Comparison of ENCODE assay signal across 1 cellular context in the genomic region with DNA sequence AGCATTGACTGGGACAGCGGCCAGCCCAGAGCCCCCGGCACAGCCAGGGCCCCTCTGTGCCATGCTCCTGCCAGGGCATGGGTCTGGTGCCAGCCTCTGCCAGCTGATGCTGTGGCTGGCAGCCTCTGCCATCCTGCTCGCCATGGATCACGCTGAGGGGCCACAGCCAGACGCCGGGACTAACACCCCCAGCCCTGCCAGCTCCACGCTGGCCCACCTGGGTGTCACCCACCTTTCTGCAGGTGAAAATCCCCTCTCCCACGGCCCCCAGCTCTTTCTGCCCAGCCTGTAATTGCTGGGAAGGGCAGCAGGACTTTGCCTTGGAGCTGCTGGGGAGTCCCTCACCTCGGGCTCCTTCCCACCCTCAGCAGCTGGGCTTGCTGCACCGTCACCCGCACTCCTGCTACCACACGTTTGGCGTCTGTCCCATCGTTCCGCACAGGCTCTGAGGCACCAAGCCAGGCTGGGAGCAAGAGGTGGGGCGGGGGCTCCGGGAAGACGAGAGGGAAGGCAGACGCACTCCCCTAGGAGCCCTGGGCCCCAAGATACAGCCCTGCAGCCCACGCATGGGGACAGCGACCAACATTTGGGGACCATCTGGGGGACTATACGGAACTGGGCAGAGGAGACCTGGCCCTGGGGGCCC.
TF ChIP-seq lines count a peak whose summit lies in the region.

No MANE protein-coding gene starts in this region.

TF ChIP-seq in H1, 55 proteins besides CTCF, POLR2A, EP300 and RAD21:
- TF ChIP-seq SUZ12 (IDR thresholded peaks at IDR 0.05; ENCODE audit: low read length) = no peak
- TF ChIP-seq YY1 (IDR thresholded peaks at IDR 0.05; ENCODE audit: low read depth, low read length) = no peak
- no peak for TF ChIP-seq ATF2 (IDR thresholded peaks at IDR 0.05; ENCODE audit: low read length)
- no peak for TF ChIP-seq CBX5 (IDR thresholded peaks at IDR 0.05; ENCODE audit: low read depth, low read length)
